1 cellular context compared by ENCODE assay signal in genomic region chr12:131949431-131950181, GRCh38.
TF ChIP-seq lines count a peak whose summit lies in the region.

TSS of gene EP400 (plus strand) at chr12:131949942. CDS start at chr12:131960620, 10,678 bp downstream.

TF ChIP-seq in HepG2, 621 proteins besides CTCF, POLR2A, EP300 and RAD21 (continued from another document and continues in another):
- peak; percentile 19; the same call in 1 of the 2 replicates for TF ChIP-seq KLF12 (CRISPR knock-in tag; IDR thresholded peaks at IDR 0.05; ENCODE audit: borderline replicate concordance)
- peak; percentile 55 for TF ChIP-seq KMT2A (CRISPR knock-in tag; IDR thresholded peaks at IDR 0.05)
- peak; percentile 12 for TF ChIP-seq AGO2 (optimal IDR thresholded peaks at IDR 0.05; ENCODE audit: low read depth, low read length)
- TF ChIP-seq ZNF550 (CRISPR knock-in tag; IDR thresholded peaks at IDR 0.05; ENCODE audit: borderline replicate concordance): no peak
- TF ChIP-seq ZSCAN22 (CRISPR knock-in tag; IDR thresholded peaks at IDR 0.05): 0 out of 2 replicates have a peak, but pooled peaks have one; percentile 35
- TF ChIP-seq POGZ (CRISPR knock-in tag; IDR thresholded peaks at IDR 0.05): peak; percentile 37; the same call in 1 of the 2 replicates
- 0 out of 2 replicates have a peak, but pooled peaks have one; percentile 46 for TF ChIP-seq MAF1 (CRISPR knock-in tag; IDR thresholded peaks at IDR 0.05; ENCODE audit: borderline replicate concordance)
- no peak for TF ChIP-seq HNF4G (IDR thresholded peaks at IDR 0.05; ENCODE audit: borderline replicate concordance, low read depth, low read length)
- TF ChIP-seq HNF4G (CRISPR knock-in tag; IDR thresholded peaks at IDR 0.05; ENCODE audit: borderline replicate concordance, low read depth): peak; percentile 65; the same call in 1 of the 2 replicates
- peak; percentile 81 for TF ChIP-seq STAG1 (CRISPR knock-in tag; IDR thresholded peaks at IDR 0.05)
- peak; percentile 47 for TF ChIP-seq ETV5 (CRISPR knock-in tag; IDR thresholded peaks at IDR 0.05; ENCODE audit: borderline replicate concordance)
- TF ChIP-seq ZNF234 (CRISPR knock-in tag; conservative IDR thresholded peaks at IDR 0.05): 0 out of 2 replicates have a peak, but pooled peaks have one; percentile 9
- no peak; the same call in 1 of the 2 replicates for TF ChIP-seq FOXK1 (CRISPR knock-in tag; IDR thresholded peaks at IDR 0.05; ENCODE audit: borderline replicate concordance, low read depth)
- no peak for TF ChIP-seq CC2D1A (CRISPR knock-in tag; IDR thresholded peaks at IDR 0.05)
- TF ChIP-seq ZNF709 (CRISPR knock-in tag; IDR thresholded peaks at IDR 0.05): peak; percentile 25; the same call in 1 of the 2 replicates
- TF ChIP-seq KDM5B (CRISPR knock-in tag; IDR thresholded peaks at IDR 0.05; ENCODE audit: borderline replicate concordance): peak; percentile 31; the same call in 1 of the 2 replicates
- TF ChIP-seq ZNF326 (CRISPR knock-in tag; IDR thresholded peaks at IDR 0.05; ENCODE audit: borderline replicate concordance): no peak
- peak; percentile 67 for TF ChIP-seq DBP (CRISPR knock-in tag; IDR thresholded peaks at IDR 0.05; ENCODE audit: not compliant biosample characterization)
- peak; percentile 36 for TF ChIP-seq HDAC1 (CRISPR knock-in tag; IDR thresholded peaks at IDR 0.05)
- no peak; the same call in 1 of the 2 replicates for TF ChIP-seq SIX4 (CRISPR knock-in tag; IDR thresholded peaks at IDR 0.05)
- TF ChIP-seq IRX3 (CRISPR knock-in tag; IDR thresholded peaks at IDR 0.05; ENCODE audit: borderline replicate concordance, low read depth): no peak
- TF ChIP-seq SMYD3 (CRISPR knock-in tag; IDR thresholded peaks at IDR 0.05): no peak
- TF ChIP-seq YEATS4 (CRISPR knock-in tag; IDR thresholded peaks at IDR 0.05; ENCODE audit: borderline replicate concordance): peak; percentile 78; the same call in 1 of the 2 replicates
- TF ChIP-seq ZNF431 (CRISPR knock-in tag; IDR thresholded peaks at IDR 0.05; ENCODE audit: borderline replicate concordance, low read depth): peak; percentile 54; the same call in 1 of the 2 replicates
- TF ChIP-seq ZNF773 (CRISPR knock-in tag; IDR thresholded peaks at IDR 0.05; ENCODE audit: borderline replicate concordance): peak; percentile 41; the same call in 1 of the 2 replicates
- peak; percentile 39; the same call in 1 of the 2 replicates for TF ChIP-seq EEA1 (CRISPR knock-in tag; IDR thresholded peaks at IDR 0.05; ENCODE audit: borderline replicate concordance)
- 0 out of 2 replicates have a peak, but pooled peaks have one; percentile 31 for TF ChIP-seq MXD4 (CRISPR knock-in tag; IDR thresholded peaks at IDR 0.05)
- peak; percentile 86; the same call in 1 of the 2 replicates for TF ChIP-seq ZNF607 (CRISPR knock-in tag; IDR thresholded peaks at IDR 0.05; ENCODE audit: borderline replicate concordance)
- TF ChIP-seq BATF2 (CRISPR knock-in tag; IDR thresholded peaks at IDR 0.05): peak; percentile 32; the same call in 1 of the 2 replicates
- peak; percentile 21; the same call in 1 of the 2 replicates for TF ChIP-seq CREB1 (IDR thresholded peaks at IDR 0.05)
- TF ChIP-seq CREB1 (CRISPR knock-in tag; IDR thresholded peaks at IDR 0.05): no peak
- 0 out of 2 replicates have a peak, but pooled peaks have one; percentile 73 for TF ChIP-seq THAP8 (CRISPR knock-in tag; IDR thresholded peaks at IDR 0.05; ENCODE audit: borderline replicate concordance)
- peak; percentile 41; the same call in 1 of the 2 replicates for TF ChIP-seq ELF1 (CRISPR knock-in tag; IDR thresholded peaks at IDR 0.05)
- TF ChIP-seq HOXA3 (CRISPR knock-in tag; IDR thresholded peaks at IDR 0.05): peak; percentile 77
- TF ChIP-seq ZNF160 (CRISPR knock-in tag; IDR thresholded peaks at IDR 0.05): peak; percentile 45; the same call in 1 of the 2 replicates
- TF ChIP-seq MLXIP (CRISPR knock-in tag; IDR thresholded peaks at IDR 0.05; ENCODE audit: borderline replicate concordance): no peak
- TF ChIP-seq TAF15 (IDR thresholded peaks at IDR 0.05; ENCODE audit: low read depth, low read length, poor library complexity, severe bottlenecking): no peak
- TF ChIP-seq MEIS1 (CRISPR knock-in tag; IDR thresholded peaks at IDR 0.05; ENCODE audit: borderline replicate concordance): no peak
- peak; percentile 85 for TF ChIP-seq ZFX (CRISPR knock-in tag; IDR thresholded peaks at IDR 0.05; ENCODE audit: low read depth)
- TF ChIP-seq SALL1 (CRISPR knock-in tag; IDR thresholded peaks at IDR 0.05): peak; percentile 42; the same call in 1 of the 2 replicates
- peak; percentile 65 for TF ChIP-seq MED1 (CRISPR knock-in tag; IDR thresholded peaks at IDR 0.05)
- no peak for TF ChIP-seq ATRX (CRISPR knock-in tag; IDR thresholded peaks at IDR 0.05; ENCODE audit: borderline replicate concordance)
- TF ChIP-seq GMEB1 (CRISPR knock-in tag; IDR thresholded peaks at IDR 0.05; ENCODE audit: borderline replicate concordance): peak; percentile 76
- no peak for TF ChIP-seq ZNF513 (CRISPR knock-in tag; conservative IDR thresholded peaks at IDR 0.05)
- no peak for TF ChIP-seq ZHX2 (IDR thresholded peaks at IDR 0.05; ENCODE audit: low read depth)
- TF ChIP-seq ZHX2 (CRISPR knock-in tag; IDR thresholded peaks at IDR 0.05; ENCODE audit: borderline replicate concordance): 0 out of 2 replicates have a peak, but pooled peaks have one; percentile 73
- peak; percentile 27 for TF ChIP-seq XRCC5 (optimal IDR thresholded peaks at IDR 0.05; ENCODE audit: low read length)
- TF ChIP-seq TOPORS (CRISPR knock-in tag; IDR thresholded peaks at IDR 0.05): peak; percentile 88
- no peak for TF ChIP-seq ZNF468 (CRISPR knock-in tag; IDR thresholded peaks at IDR 0.05)
- 0 out of 2 replicates have a peak, but pooled peaks have one; percentile 32 for TF ChIP-seq ZNF232 (CRISPR knock-in tag; IDR thresholded peaks at IDR 0.05; ENCODE audit: borderline replicate concordance)
- peak; percentile 62 for TF ChIP-seq GATAD1 (CRISPR knock-in tag; IDR thresholded peaks at IDR 0.05)
- TF ChIP-seq YY1 (IDR thresholded peaks at IDR 0.05; ENCODE audit: insufficient read depth, insufficient replicate concordance, low read depth, low read length): peak; percentile 84
- no peak for TF ChIP-seq PHF5A (CRISPR knock-in tag; IDR thresholded peaks at IDR 0.05; ENCODE audit: low read depth, unreplicated experiment)
- TF ChIP-seq PREB (CRISPR knock-in tag; IDR thresholded peaks at IDR 0.05): 0 out of 2 replicates have a peak, but pooled peaks have one; percentile 11
- peak; percentile 41; the same call in 1 of the 2 replicates for TF ChIP-seq CBFB (CRISPR knock-in tag; IDR thresholded peaks at IDR 0.05)
